ENCODE assay signal across 3 cellular contexts in genomic region chr1:99552215-99552614, GRCh38.
TF ChIP-seq lines count a peak whose summit lies in the region.

No MANE protein-coding gene starts in this region.

TF ChIP-seq in HepG2, 621 proteins besides CTCF, POLR2A, EP300 and RAD21 (continued from another document):
- TF ChIP-seq, protein P1, sequence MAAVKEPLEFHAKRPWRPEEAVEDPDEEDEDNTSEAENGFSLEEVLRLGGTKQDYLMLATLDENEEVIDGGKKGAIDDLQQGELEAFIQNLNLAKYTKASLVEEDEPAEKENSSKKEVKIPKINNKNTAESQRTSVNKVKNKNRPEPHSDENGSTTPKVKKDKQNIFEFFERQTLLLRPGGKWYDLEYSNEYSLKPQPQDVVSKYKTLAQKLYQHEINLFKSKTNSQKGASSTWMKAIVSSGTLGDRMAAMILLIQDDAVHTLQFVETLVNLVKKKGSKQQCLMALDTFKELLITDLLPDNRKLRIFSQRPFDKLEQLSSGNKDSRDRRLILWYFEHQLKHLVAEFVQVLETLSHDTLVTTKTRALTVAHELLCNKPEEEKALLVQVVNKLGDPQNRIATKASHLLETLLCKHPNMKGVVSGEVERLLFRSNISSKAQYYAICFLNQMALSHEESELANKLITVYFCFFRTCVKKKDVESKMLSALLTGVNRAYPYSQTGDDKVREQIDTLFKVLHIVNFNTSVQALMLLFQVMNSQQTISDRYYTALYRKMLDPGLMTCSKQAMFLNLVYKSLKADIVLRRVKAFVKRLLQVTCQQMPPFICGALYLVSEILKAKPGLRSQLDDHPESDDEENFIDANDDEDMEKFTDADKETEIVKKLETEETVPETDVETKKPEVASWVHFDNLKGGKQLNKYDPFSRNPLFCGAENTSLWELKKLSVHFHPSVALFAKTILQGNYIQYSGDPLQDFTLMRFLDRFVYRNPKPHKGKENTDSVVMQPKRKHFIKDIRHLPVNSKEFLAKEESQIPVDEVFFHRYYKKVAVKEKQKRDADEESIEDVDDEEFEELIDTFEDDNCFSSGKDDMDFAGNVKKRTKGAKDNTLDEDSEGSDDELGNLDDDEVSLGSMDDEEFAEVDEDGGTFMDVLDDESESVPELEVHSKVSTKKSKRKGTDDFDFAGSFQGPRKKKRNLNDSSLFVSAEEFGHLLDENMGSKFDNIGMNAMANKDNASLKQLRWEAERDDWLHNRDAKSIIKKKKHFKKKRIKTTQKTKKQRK (IDR thresholded peaks at IDR 0.05; ENCODE audit: low read length), result no peak
- no peak for TF ChIP-seq NR1H2 (CRISPR knock-in tag; IDR thresholded peaks at IDR 0.05; ENCODE audit: borderline replicate concordance, low read depth)
- TF ChIP-seq ZNF841 (CRISPR knock-in tag; IDR thresholded peaks at IDR 0.05; ENCODE audit: borderline replicate concordance), result no peak
- 0 out of 2 replicates have a peak, but pooled peaks have one; percentile 31 for TF ChIP-seq CREB1 (IDR thresholded peaks at IDR 0.05)
- TF ChIP-seq CREB1 (CRISPR knock-in tag; IDR thresholded peaks at IDR 0.05), result no peak

TF ChIP-seq in GM12878, 131 proteins besides CTCF, POLR2A, EP300 and RAD21 (continued from another document):
- TF ChIP-seq ELK1 (IDR thresholded peaks at IDR 0.05; ENCODE audit: low read depth, low read length) (no peak), SP1 (IDR thresholded peaks at IDR 0.05; ENCODE audit: low read depth, low read length) (no peak), HSF1 (IDR thresholded peaks at IDR 0.05; ENCODE audit: low read depth, low read length) (no peak)
- TF ChIP-seq, protein P2, sequence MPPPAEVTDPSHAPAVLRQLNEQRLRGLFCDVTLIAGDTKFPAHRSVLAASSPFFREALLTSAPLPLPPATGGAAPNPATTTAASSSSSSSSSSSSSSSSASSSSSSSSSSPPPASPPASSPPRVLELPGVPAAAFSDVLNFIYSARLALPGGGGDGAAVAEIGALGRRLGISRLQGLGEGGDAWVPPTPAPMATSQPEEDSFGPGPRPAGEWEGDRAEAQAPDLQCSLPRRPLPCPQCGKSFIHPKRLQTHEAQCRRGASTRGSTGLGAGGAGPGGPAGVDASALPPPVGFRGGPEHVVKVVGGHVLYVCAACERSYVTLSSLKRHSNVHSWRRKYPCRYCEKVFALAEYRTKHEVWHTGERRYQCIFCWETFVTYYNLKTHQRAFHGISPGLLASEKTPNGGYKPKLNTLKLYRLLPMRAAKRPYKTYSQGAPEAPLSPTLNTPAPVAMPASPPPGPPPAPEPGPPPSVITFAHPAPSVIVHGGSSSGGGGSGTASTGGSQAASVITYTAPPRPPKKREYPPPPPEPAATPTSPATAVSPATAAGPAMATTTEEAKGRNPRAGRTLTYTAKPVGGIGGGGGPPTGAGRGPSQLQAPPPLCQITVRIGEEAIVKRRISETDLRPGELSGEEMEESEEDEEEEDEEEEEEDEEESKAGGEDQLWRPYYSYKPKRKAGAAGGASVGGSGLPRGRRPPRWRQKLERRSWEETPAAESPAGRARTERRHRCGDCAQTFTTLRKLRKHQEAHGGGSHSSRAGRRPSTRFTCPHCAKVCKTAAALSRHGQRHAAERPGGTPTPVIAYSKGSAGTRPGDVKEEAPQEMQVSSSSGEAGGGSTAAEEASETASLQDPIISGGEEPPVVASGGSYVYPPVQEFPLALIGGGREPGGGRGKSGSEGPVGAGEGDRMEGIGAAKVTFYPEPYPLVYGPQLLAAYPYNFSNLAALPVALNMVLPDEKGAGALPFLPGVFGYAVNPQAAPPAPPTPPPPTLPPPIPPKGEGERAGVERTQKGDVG (CRISPR knock-in tag; IDR thresholded peaks at IDR 0.05), result no peak

TF ChIP-seq in neural cell, 6 proteins besides CTCF, POLR2A, EP300 and RAD21 (continued from another document):
- TF ChIP-seq, protein P3, sequence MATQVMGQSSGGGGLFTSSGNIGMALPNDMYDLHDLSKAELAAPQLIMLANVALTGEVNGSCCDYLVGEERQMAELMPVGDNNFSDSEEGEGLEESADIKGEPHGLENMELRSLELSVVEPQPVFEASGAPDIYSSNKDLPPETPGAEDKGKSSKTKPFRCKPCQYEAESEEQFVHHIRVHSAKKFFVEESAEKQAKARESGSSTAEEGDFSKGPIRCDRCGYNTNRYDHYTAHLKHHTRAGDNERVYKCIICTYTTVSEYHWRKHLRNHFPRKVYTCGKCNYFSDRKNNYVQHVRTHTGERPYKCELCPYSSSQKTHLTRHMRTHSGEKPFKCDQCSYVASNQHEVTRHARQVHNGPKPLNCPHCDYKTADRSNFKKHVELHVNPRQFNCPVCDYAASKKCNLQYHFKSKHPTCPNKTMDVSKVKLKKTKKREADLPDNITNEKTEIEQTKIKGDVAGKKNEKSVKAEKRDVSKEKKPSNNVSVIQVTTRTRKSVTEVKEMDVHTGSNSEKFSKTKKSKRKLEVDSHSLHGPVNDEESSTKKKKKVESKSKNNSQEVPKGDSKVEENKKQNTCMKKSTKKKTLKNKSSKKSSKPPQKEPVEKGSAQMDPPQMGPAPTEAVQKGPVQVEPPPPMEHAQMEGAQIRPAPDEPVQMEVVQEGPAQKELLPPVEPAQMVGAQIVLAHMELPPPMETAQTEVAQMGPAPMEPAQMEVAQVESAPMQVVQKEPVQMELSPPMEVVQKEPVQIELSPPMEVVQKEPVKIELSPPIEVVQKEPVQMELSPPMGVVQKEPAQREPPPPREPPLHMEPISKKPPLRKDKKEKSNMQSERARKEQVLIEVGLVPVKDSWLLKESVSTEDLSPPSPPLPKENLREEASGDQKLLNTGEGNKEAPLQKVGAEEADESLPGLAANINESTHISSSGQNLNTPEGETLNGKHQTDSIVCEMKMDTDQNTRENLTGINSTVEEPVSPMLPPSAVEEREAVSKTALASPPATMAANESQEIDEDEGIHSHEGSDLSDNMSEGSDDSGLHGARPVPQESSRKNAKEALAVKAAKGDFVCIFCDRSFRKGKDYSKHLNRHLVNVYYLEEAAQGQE (IDR thresholded peaks at IDR 0.05; ENCODE audit: borderline replicate concordance), result no peak
- TF ChIP-seq MXI1 (conservative IDR thresholded peaks at IDR 0.05; ENCODE audit: poor library complexity, severe bottlenecking), result no peak
TF ChIP-seq in neural cell: peak in this region for 0.
